Comparison of ENCODE assay signal across 8 cellular contexts in genomic region chr6:161915456-161915964, GRCh38.
"Had no signal": no experiment of that assay in that cellular context is flagged by ENCODE, and none has a peak within 500 bp of the region (broad histone marks: within the 10 kb centered on the region; RNA-seq: fewer than 3 reads in every experiment).

No MANE protein-coding gene starts in this region.

- H3K9ac ChIP-seq: GM23248 had no signal

- H3K4me3 ChIP-seq: GM23248, GM23338, HAP-1 had no signal

- H3K4me1 Mint-ChIP-seq: GM23338, H9 had no signal

- H2AFZ ChIP-seq: GM23248, GM23338 had no signal

- H3K27ac ChIP-seq: GM23248 had no signal

- DNase-seq: GM23248, GOT3, H7, H9, HCEC 1CT, HFFc6 had no signal

- H3K4me3 Mint-ChIP-seq: GM23338, H9, HFFc6 had no signal

- H3K27ac Mint-ChIP-seq: GM23338, H9, HFFc6 had no signal

- H3K9me3 Mint-ChIP-seq: GM23338, H9 had no signal

- H3K9me3 ChIP-seq: HAP-1 had no signal

- H3K4me2 ChIP-seq: GM23338 had no signal

- H3K4me1 ChIP-seq: HAP-1 had no signal

- H3K36me3 ChIP-seq: HAP-1 had no signal
